ENCODE assay signal across 8 cellular contexts in genomic region chr14:64387232-64387737, GRCh38. TPM values are rescaled to one million over a fixed set of nuclear protein-coding genes. Genes with fewer than 3 reads are reported as not detected.
A peak's percentile ranks its signal among the peaks of the same experiment; 100 is the strongest.
DNase-seq lines count a peak whose midpoint lies in the region; ATAC-seq lines count a peak whose summit lies in the region.

No MANE protein-coding gene starts in this region.

- peaks cover 2 to 7% of the 10 kb centered on the region in 2 experiments for H3K4me1 ChIP-seq in trophoblast cell (ENCODE audit: control insufficient read depth in 1 of 2, insufficient read depth in 2 of 2, low read length in 2 of 2)

- no peak overlapping the region for H2BK12ac ChIP-seq in trophoblast cell (ENCODE audit: low read length)

- intact Hi-C loops in activated CD4-positive, alpha-beta memory T cell treated with anti-CD3 and anti-CD28 coated beads for 36 hours (cut with micrococcal nuclease): loop anchor here (5.0 to 10.0 kb wide), 2 partner anchors 78 to 745 kb away; partner anchors contain the start of genes AKAP5 and WDR89

- ATAC-seq in GM18907 (IDR thresholded peaks at IDR 0.05; ENCODE audit: unreplicated experiment): peak; percentile 1
- ATAC-seq in GM18909 (IDR thresholded peaks at IDR 0.05; ENCODE audit: poor library complexity, unreplicated experiment): no peak

- peak overlapping the region; percentile 38 for H2BK5ac ChIP-seq in trophoblast cell (ENCODE audit: low read depth, low read length, poor library complexity)

- H3K9me3 ChIP-seq in trophoblast cell (ENCODE audit: insufficient read depth, low read depth, low read length): no peaks in the 10 kb centered on the region

- H3K36me3 ChIP-seq in trophoblast cell (ENCODE audit: control insufficient read depth in 1 of 2, insufficient read depth in 2 of 2, low read length in 2 of 2): no peaks in the 10 kb centered on the region

- peak overlapping the region; percentile 28 for H3K4ac ChIP-seq in trophoblast cell (ENCODE audit: low read depth, low read length)

- H3K14ac ChIP-seq in trophoblast cell (ENCODE audit: low read length): peak overlapping the region; percentile 83

- H3K18ac ChIP-seq in trophoblast cell (ENCODE audit: low read length): peak overlapping the region; percentile 75

- H3K9ac ChIP-seq in trophoblast cell (ENCODE audit: low read length): peak overlapping the region; percentile 92

- peak overlapping the region; percentile 99 for H3K4me3 Mint-ChIP-seq in activated CD4-positive, alpha-beta memory T cell treated with anti-CD3 and anti-CD28 coated beads for 36 hours

- H3K79me2 ChIP-seq in trophoblast cell (ENCODE audit: control insufficient read depth, insufficient read depth, low read length, poor library complexity): peaks cover 6% of the 10 kb centered on the region

- peak overlapping the region; percentile 98 for H3K4me3 ChIP-seq in Jurkat, Clone E6-1 (ENCODE audit: low read length)
- H3K4me3 ChIP-seq in trophoblast cell (ENCODE audit: low read depth, low read length): peak overlapping the region; percentile 80

- H3K27ac Mint-ChIP-seq in activated CD4-positive, alpha-beta memory T cell treated with anti-CD3 and anti-CD28 coated beads for 36 hours: peak overlapping the region; percentile 95

- peak; percentile 22 for DNase-seq in Ammon's horn (ENCODE audit: low spot score)
- no peak for DNase-seq in Jurkat, Clone E6-1 (ENCODE audit: low read depth, low spot score)
- DNase-seq in activated CD4-positive, alpha-beta memory T cell treated with anti-CD3 and anti-CD28 coated beads for 36 hours: no peak
- peak; percentile 33 for DNase-seq in glomerular visceral epithelial cell (ENCODE audit: extremely low spot score)
- DNase-seq in trophoblast cell: peak in 1 of 2 donors; percentile 48
- DNase-seq in GM19238 (ENCODE audit: insufficient read length, low spot score): no peak

- H4K8ac ChIP-seq in trophoblast cell (ENCODE audit: low read depth, low read length): peak overlapping the region; percentile 94

- H3K4me2 ChIP-seq in trophoblast cell (ENCODE audit: low read length): peak overlapping the region; percentile 90

- POLR2A ChIA-PET in activated CD4-positive, alpha-beta memory T cell treated with anti-CD3 and anti-CD28 coated beads for 36 hours (lab: Charles Lee): interaction anchor here (1.1 to 3.0 kb wide), 14 partner anchors 34 to 212 kb away, joined by 3 to 29 read pairs (median 5); partner anchors contain the start of genes AKAP5, HSPA2 and ZBTB1

- H3K27me3 Mint-ChIP-seq in activated CD4-positive, alpha-beta memory T cell treated with anti-CD3 and anti-CD28 coated beads for 36 hours: peaks cover 3% of the 10 kb centered on the region

- peaks cover 27% of the 10 kb centered on the region for H3K36me3 Mint-ChIP-seq in activated CD4-positive, alpha-beta memory T cell treated with anti-CD3 and anti-CD28 coated beads for 36 hours

- peak overlapping the region; percentile 87 for H4K91ac ChIP-seq in trophoblast cell (ENCODE audit: low read depth, low read length)

- peak overlapping the region; percentile 83 for H2BK120ac ChIP-seq in trophoblast cell (ENCODE audit: insufficient read depth, low read length, poor library complexity)

- peak overlapping the region; percentile 85 for H4K12ac ChIP-seq in trophoblast cell (ENCODE audit: low read depth, low read length)

- CTCF ChIA-PET in activated CD4-positive, alpha-beta memory T cell treated with anti-CD3 and anti-CD28 coated beads for 36 hours (lab: Charles Lee): interaction anchor here (1.1 to 2.9 kb wide), 9 partner anchors 16 to 250 kb away, joined by 3 to 14 read pairs (median 4); no protein-coding TSS in a partner anchor

- peak overlapping the region; percentile 76 for H2AK5ac ChIP-seq in trophoblast cell (ENCODE audit: low read length)

- WGBS in trophoblast cell (ENCODE audit: extremely low coverage, insufficient coverage, insufficient read length): no CpG with 5 or more reads among the region's 25 CpGs

- H3K23ac ChIP-seq in trophoblast cell (ENCODE audit: low read length): no peak overlapping the region

- H3K27me3 ChIP-seq in trophoblast cell (ENCODE audit: insufficient read depth, low read length): no peaks in the 10 kb centered on the region

- H3K79me1 ChIP-seq in trophoblast cell (ENCODE audit: low read length): peaks cover 6% of the 10 kb centered on the region

- H3K9me3 Mint-ChIP-seq in activated CD4-positive, alpha-beta memory T cell treated with anti-CD3 and anti-CD28 coated beads for 36 hours: no peaks in the 10 kb centered on the region

- H3K4me1 Mint-ChIP-seq in activated CD4-positive, alpha-beta memory T cell treated with anti-CD3 and anti-CD28 coated beads for 36 hours (ENCODE audit: low read depth): peaks cover 31% of the 10 kb centered on the region

- H3K27ac ChIP-seq in trophoblast cell (ENCODE audit: low read depth, low read length): peak overlapping the region; percentile 87

- H2AFZ ChIP-seq in trophoblast cell (ENCODE audit: insufficient read depth, low read length, poor library complexity): peak overlapping the region; percentile 95

RNA-seq across cellular contexts. Expression of gene MTHFD1, which starts 0.9 kb away (rescaled TPM):
- polyA plus RNA-seq in Jurkat, Clone E6-1 (2012; ENCODE audit: insufficient read depth, insufficient read length): 212 TPM
- 100 to 1,000 TPM; 212 to 221 TPM for total RNA-seq in activated CD4-positive, alpha-beta memory T cell treated with anti-CD3 and anti-CD28 coated beads for 36 hours
- polyA plus RNA-seq in trophoblast cell (2013): 42.5 and 42.8 TPM in 2 replicates

Comparison
In these comparisons a context has a peak if more than half of its experiments do, and no peak if none do; other contexts are left out.
1. DNase-seq: peak in Ammon's horn (single experiment) and glomerular visceral epithelial cell (single experiment); none in Jurkat, Clone E6-1 (single experiment), activated CD4-positive, alpha-beta memory T cell treated with anti-CD3 and anti-CD28 coated beads for 36 hours (single experiment) and GM19238 (single experiment).